Comparison of ENCODE assay signal across 7 cellular contexts in genomic region chr1:218575079-218575478, GRCh38.
"Had no signal": no experiment of that assay in that cellular context is flagged by ENCODE, and none has a peak within 500 bp of the region (broad histone marks: within the 10 kb centered on the region; RNA-seq: fewer than 3 reads in every experiment).

No MANE protein-coding gene starts in this region.

- H2AFZ ChIP-seq: GM23248 had no signal

- H3K27ac ChIP-seq: GM23248 had no signal

- DNase-seq: GM23248, GOT3, H7, IMR-90 had no signal

- H3K9me3 ChIP-seq: HAP-1 had no signal

- H3K4me3 ChIP-seq: GM23248, HAP-1 had no signal

- FAIRE-seq: HTR-8/SVneo had no signal

- H3K36me3 ChIP-seq: HAP-1 had no signal

- ATAC-seq: HCT116 had no signal

- H3K9ac ChIP-seq: GM23248 had no signal
